8 cellular contexts compared by ENCODE assay signal in genomic region chr7:80136276-80137045, GRCh38. TPM values are rescaled to one million over a fixed set of nuclear protein-coding genes. Genes with fewer than 3 reads are reported as not detected.
DNase-seq lines count a peak whose midpoint lies in the region; ATAC-seq and TF ChIP-seq lines count a peak whose summit lies in the region.

No MANE protein-coding gene starts in this region.

- peak overlapping the region; percentile 87 for H3K27ac ChIP-seq in lower lobe of right lung

- H3K4me3 ChIP-seq in astrocyte of the cerebellum (ENCODE audit: low read depth, low read length) (peak overlapping the region; percentile 79), lower lobe of right lung (peak overlapping the region; percentile 95)

- ATAC-seq in HG03432 (IDR thresholded peaks at IDR 0.05; ENCODE audit: unreplicated experiment), result peak; percentile 54
- ATAC-seq in lower lobe of right lung, result no peak
- no peak for ATAC-seq in GM21515 (IDR thresholded peaks at IDR 0.05; ENCODE audit: unreplicated experiment)
- ATAC-seq in HG02642 (IDR thresholded peaks at IDR 0.05; ENCODE audit: poor library complexity, unreplicated experiment), result no peak

- peak; percentile 10 for DNase-seq in NCI-H748 treated with DMSO at 0.1 percent for 48 hours (lab: John Stamatoyannopoulos, UW)
- no peak for DNase-seq in NCI-H748 (lab: John Stamatoyannopoulos, UW; ENCODE audit: unreplicated experiment)
- no peak for DNase-seq in astrocyte of the cerebellum (ENCODE audit: low read depth)
- no peak for DNase-seq in lower lobe of right lung
- DNase-seq in DMS153 treated with DMSO at 0.1 percent for 48 hours (lab: John Stamatoyannopoulos, UW; ENCODE audit: unreplicated experiment), result no peak

- no peaks in the 10 kb centered on the region for H3K36me3 ChIP-seq in lower lobe of right lung

- H3K27me3 ChIP-seq in lower lobe of right lung (ENCODE audit: low read depth), result no peaks in the 10 kb centered on the region

- intact Hi-C loops in lower lobe of right lung (cut with DNase I), result no loop called here

- H3K9me3 ChIP-seq in lower lobe of right lung, result no peaks in the 10 kb centered on the region

- in situ Hi-C loops in astrocyte of the cerebellum (cut with HindIII; ENCODE audit: low sequenced_read_pairs), result loop anchor here (5.0 kb wide), 3 partner anchors 39 to 69 kb away; no protein-coding TSS in a partner anchor

- TF ChIP-seq CTCF in astrocyte of the cerebellum (IDR thresholded peaks at IDR 0.05; ENCODE audit: low read depth, low read length, missing control alignments) (no peak), lower lobe of right lung (IDR thresholded peaks at IDR 0.05) (no peak)

- peaks cover 30% of the 10 kb centered on the region for H3K4me1 ChIP-seq in lower lobe of right lung

RNA-seq across cellular contexts. Expression of gene GNAI1, which starts 1.8 kb away (rescaled TPM):
- total RNA-seq in lower lobe of right lung, result 32.1 TPM
